ENCODE assay signal across 27 cellular contexts in genomic region chr14:88379706-88380343, GRCh38. TPM values are rescaled to one million over a fixed set of nuclear protein-coding genes. Genes with fewer than 3 reads are reported as not detected.
"Had no signal": no experiment of that assay in that cellular context is flagged by ENCODE, and none has a peak within 500 bp of the region (broad histone marks: within the 10 kb centered on the region; RNA-seq: fewer than 3 reads in every experiment).

No MANE protein-coding gene starts in this region.

- H3K9me3 Mint-ChIP-seq: activated CD4-positive, alpha-beta T cell treated with anti-CD3 and anti-CD28 coated beads, Interleukin-2, amount 10 ng/mL, durations not matched to agents 24 days and 14 days; activated naive CD4-positive, alpha-beta T cell treated with anti-CD3 and anti-CD28 coated beads, Interleukin-2, amount 50 U/mL, for 72 hours; activated T-helper 1 cell treated with anti-CD3 and anti-CD28 coated beads, Interleukin-12 subunit alpha, Interleukin-12 subunit beta, Interleukin-2, Interleukin-4 antibody, amounts not matched to agents 30 ng/mL and 10 ng/mL and 1 ng/mL, durations not matched to agents 14 hours and 24 hours and 36 hours; central memory CD8-positive, alpha-beta T cell; dendritic cell treated with granulocyte-macrophage colony-stimulating factor and Interleukin-4, amounts not matched to agents 40 ng/mL and 50 ng/mL, for 4 days had no signal

- H3K4me3 ChIP-seq: esophagus muscularis mucosa, left ventricle myocardium inferior, lung, pancreas, psoas muscle, sigmoid colon, smooth muscle cell, stomach, tibial artery had no signal

- H3K9me3 ChIP-seq: sigmoid colon had no signal

- H3K27me3 ChIP-seq: esophagus muscularis mucosa, pancreas, sigmoid colon, stomach, tibial artery had no signal

- DNase-seq: activated CD4-positive, alpha-beta memory T cell treated with anti-CD3 and anti-CD28 coated beads for 36 hours; activated CD4-positive, alpha-beta T cell treated with anti-CD3 and anti-CD28 coated beads, Interleukin-2, amount 10 ng/mL, durations not matched to agents 24 days and 14 days; activated CD8-positive, alpha-beta memory T cell treated with anti-CD3 and anti-CD28 coated beads, Interleukin-2, amount 50 U/mL, for 4 hours; activated T-cell treated with anti-CD3 and anti-CD28 coated beads, Interleukin-2, amount 50 U/mL, for 1 hour; glutamatergic neuron; islet precursor cell; left ventricle myocardium inferior; naive B cell; nephron progenitor cell; pancreas; sigmoid colon; stimulated activated CD4-positive, alpha-beta T cell treated with anti-CD3 and anti-CD28 coated beads, Interleukin-1b, Interleukin-23, amount 100 ng/mL, for 48 hours; stimulated activated naive B cell treated with anti-CD40 and anti-IgM and Interleukin-4, amounts not matched to agents 10 μg/mL and 1 μg/mL and 100 μg/mL, for 72 hours; stomach; T-helper 2 cell; tibial artery had no signal

- H3K4me1 ChIP-seq: pancreas, psoas muscle had no signal

- H3K36me3 ChIP-seq: esophagus muscularis mucosa, left ventricle myocardium inferior, pancreas, sigmoid colon, stomach, tibial artery had no signal

- H3K4me2 ChIP-seq: smooth muscle cell had no signal

- H3K36me3 Mint-ChIP-seq: activated CD4-positive, alpha-beta memory T cell treated with anti-CD3 and anti-CD28 coated beads for 36 hours; activated naive CD4-positive, alpha-beta T cell treated with anti-CD3 and anti-CD28 coated beads, Interleukin-2, amount 50 U/mL, for 72 hours; naive B cell; stimulated activated naive B cell treated with anti-CD40 and anti-IgM and Interleukin-4, amounts not matched to agents 10 μg/mL and 1 μg/mL and 100 μg/mL, for 72 hours had no signal

- H3K27ac ChIP-seq: esophagus muscularis mucosa, left ventricle myocardium inferior, pancreas, psoas muscle, sigmoid colon, stomach, tibial artery had no signal

- H3K4me3 Mint-ChIP-seq: activated CD4-positive, alpha-beta memory T cell treated with anti-CD3 and anti-CD28 coated beads for 36 hours; activated CD4-positive, alpha-beta T cell treated with anti-CD3 and anti-CD28 coated beads, Interleukin-2, amount 10 ng/mL, durations not matched to agents 24 days and 14 days; activated T-helper 1 cell treated with anti-CD3 and anti-CD28 coated beads, Interleukin-12 subunit alpha, Interleukin-12 subunit beta, Interleukin-2, Interleukin-4 antibody, amounts not matched to agents 30 ng/mL and 10 ng/mL and 1 ng/mL, durations not matched to agents 14 hours and 24 hours and 36 hours; central memory CD8-positive, alpha-beta T cell; dendritic cell treated with granulocyte-macrophage colony-stimulating factor and Interleukin-4, amounts not matched to agents 40 ng/mL and 50 ng/mL, for 4 days; naive B cell; nephron progenitor cell; stimulated activated naive B cell treated with anti-CD40 and anti-IgM and Interleukin-4, amounts not matched to agents 10 μg/mL and 1 μg/mL and 100 μg/mL, for 72 hours had no signal

- ATAC-seq: activated naive CD4-positive, alpha-beta T cell treated with anti-CD3 and anti-CD28 coated beads, Interleukin-2, amount 50 U/mL, for 72 hours; psoas muscle; stimulated activated naive B cell treated with anti-CD40 and anti-IgM and Interleukin-4, amounts not matched to agents 10 μg/mL and 1 μg/mL and 100 μg/mL, for 72 hours had no signal

- H3K4me1 Mint-ChIP-seq: central memory CD8-positive, alpha-beta T cell had no signal

- H3K27ac Mint-ChIP-seq: activated CD4-positive, alpha-beta memory T cell treated with anti-CD3 and anti-CD28 coated beads for 36 hours; activated CD4-positive, alpha-beta T cell treated with anti-CD3 and anti-CD28 coated beads, Interleukin-2, amount 10 ng/mL, durations not matched to agents 24 days and 14 days; activated naive CD4-positive, alpha-beta T cell treated with anti-CD3 and anti-CD28 coated beads, Interleukin-2, amount 50 U/mL, for 72 hours; activated T-helper 1 cell treated with anti-CD3 and anti-CD28 coated beads, Interleukin-12 subunit alpha, Interleukin-12 subunit beta, Interleukin-2, Interleukin-4 antibody, amounts not matched to agents 30 ng/mL and 10 ng/mL and 1 ng/mL, durations not matched to agents 14 hours and 24 hours and 36 hours; dendritic cell treated with granulocyte-macrophage colony-stimulating factor and Interleukin-4, amounts not matched to agents 40 ng/mL and 50 ng/mL, for 4 days; nephron progenitor cell; stimulated activated naive B cell treated with anti-CD40 and anti-IgM and Interleukin-4, amounts not matched to agents 10 μg/mL and 1 μg/mL and 100 μg/mL, for 72 hours had no signal

- H3K27me3 Mint-ChIP-seq: activated CD4-positive, alpha-beta memory T cell treated with anti-CD3 and anti-CD28 coated beads for 36 hours had no signal

RNA-seq across cellular contexts. Expression of gene KCNK10, which starts 56.8 kb away (rescaled TPM):
- total RNA-seq: activated CD4-positive, alpha-beta memory T cell treated with anti-CD3 and anti-CD28 coated beads for 36 hours; activated CD4-positive, alpha-beta T cell treated with anti-CD3 and anti-CD28 coated beads, Interleukin-2, amount 10 ng/mL, durations not matched to agents 24 days and 14 days; activated CD8-positive, alpha-beta memory T cell treated with anti-CD3 and anti-CD28 coated beads for 36 hours; activated naive CD4-positive, alpha-beta T cell treated with anti-CD3 and anti-CD28 coated beads, Interleukin-2, amount 50 U/mL, for 72 hours; activated T-helper 1 cell treated with anti-CD3 and anti-CD28 coated beads, Interleukin-12 subunit alpha, Interleukin-12 subunit beta, Interleukin-2, Interleukin-4 antibody, amounts not matched to agents 30 ng/mL and 10 ng/mL and 1 ng/mL, durations not matched to agents 14 hours and 24 hours and 36 hours; bronchial epithelial cell; left ventricle myocardium inferior; lung; psoas muscle; smooth muscle cell; ureter had no signal
- polyA plus RNA-seq: smooth muscle cell had no signal
